Comparison of ENCODE assay signal across 16 cellular contexts in the genomic region with DNA sequence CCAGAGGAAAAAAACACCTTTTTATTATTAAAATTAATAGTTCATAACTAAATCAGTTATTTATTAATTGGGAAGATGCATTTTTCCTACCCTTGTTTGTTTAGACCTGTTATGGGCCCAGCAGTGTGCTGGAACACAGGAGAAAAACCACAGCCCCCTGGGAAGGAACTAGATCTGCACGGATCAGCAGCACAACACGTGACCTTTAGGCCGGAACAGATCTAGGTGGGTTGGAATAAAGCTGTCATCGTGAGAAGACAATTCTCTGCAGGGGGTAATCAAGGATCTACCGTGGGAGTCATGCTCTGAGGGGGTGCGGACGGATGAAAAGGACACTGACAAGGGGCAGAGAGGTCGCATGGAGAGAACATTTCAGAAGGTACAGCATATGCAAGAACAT.
DNase-seq lines count a peak whose midpoint lies in the region; ATAC-seq, FAIRE-seq and TF ChIP-seq lines count a peak whose summit lies in the region.
"Had no signal": no experiment of that assay in that cellular context is flagged by ENCODE, and none has a peak within 500 bp of the region (broad histone marks: within the 10 kb centered on the region; RNA-seq: fewer than 3 reads in every experiment).

No MANE protein-coding gene starts in this region.

- H3K27ac Mint-ChIP-seq in stimulated activated naive CD8-positive, alpha-beta T cell treated with anti-CD3 and anti-CD28 coated beads, Interleukin-15, amount 100 ng/mL, for 72 hours: no peak overlapping the region
- H3K27ac Mint-ChIP-seq: CD8-positive, alpha-beta memory T cell had no signal

- H3K27ac ChIP-seq in BLaER1 treated with 17β-estradiol and CSF1 and Interleukin-3, amounts not matched to agents 10 nM and 100 nM: peak overlapping the region in 2 of 11 experiments; percentile 13 to 16; a peak in 1 of 22 replicates
- H3K27ac ChIP-seq in K562 (ENCODE audit: extremely low read depth, low read depth, low read length): no peak overlapping the region

- H2AFZ ChIP-seq in K562 (ENCODE audit: low read depth, low read length): no peak overlapping the region

- no peaks in the 10 kb centered on the region for H3K79me2 ChIP-seq in K562 (ENCODE audit: control insufficient read depth, insufficient read depth, low read length)

- H3K9me1 ChIP-seq in K562 (ENCODE audit: control insufficient read depth, insufficient read depth, low read length): no peaks in the 10 kb centered on the region

- no peak for TF ChIP-seq EP300 in K562 (IDR thresholded peaks at IDR 0.05; ENCODE audit: low read length)

- WGBS in K562 (ENCODE audit: insufficient coverage, low coverage, missing lambda C conversion rate): 0% methylated on average over 7 of the region's 8 CpGs

- FAIRE-seq in K562 (lab: Jason Lieb, UNC): no peak
- FAIRE-seq: A204.1, GM12892, H1 had no signal

- H3K27me3 ChIP-seq in BLaER1 treated with 17β-estradiol and CSF1 and Interleukin-3, amounts not matched to agents 10 nM and 100 nM: no peaks in the 10 kb centered on the region
- H3K27me3 ChIP-seq in K562 (ENCODE audit: control insufficient read depth in 2 of 2, insufficient read depth in 2 of 2, low read length in 2 of 2): peaks cover 0 to 22% of the 10 kb centered on the region in 2 experiments; a peak in 3 of 5 replicates
- H3K27me3 ChIP-seq: BE2C had no signal

- H3K4me3 ChIP-seq in BLaER1 treated with 17β-estradiol and CSF1 and Interleukin-3, amounts not matched to agents 10 nM and 100 nM: no peak overlapping the region
- no peak overlapping the region for H3K4me3 ChIP-seq in K562
- H3K4me3 ChIP-seq: HAP-1 had no signal

- peaks cover 0 to 8% of the 10 kb centered on the region in 2 donors for H3K9me3 Mint-ChIP-seq in stimulated activated naive CD8-positive, alpha-beta T cell treated with anti-CD3 and anti-CD28 coated beads, Interleukin-15, amount 100 ng/mL, for 72 hours

- H3K4me1 ChIP-seq in BLaER1 treated with 17β-estradiol and CSF1 and Interleukin-3, amounts not matched to agents 10 nM and 100 nM: peaks cover 16 to 52% (median 36%) of the 10 kb centered on the region in 10 experiments
- no peaks in the 10 kb centered on the region; a peak in 1 of 5 replicates for H3K4me1 ChIP-seq in K562 (replicated peaks in 1 of 2; ENCODE audit: control insufficient read depth in 2 of 2, insufficient read depth in 2 of 2, low read length in 2 of 2)
- H3K4me1 ChIP-seq: BE2C, Caco-2, HAP-1 had no signal

- in situ Hi-C loops in K562 (cut with MboI): no loop called here

- H3K36me3 ChIP-seq in BLaER1 treated with 17β-estradiol and CSF1 and Interleukin-3, amounts not matched to agents 10 nM and 100 nM: no peaks in the 10 kb centered on the region
- H3K36me3 ChIP-seq in K562 (ENCODE audit: control insufficient read depth, insufficient read depth, low read length): no peaks in the 10 kb centered on the region
- H3K36me3 ChIP-seq: BE2C, HAP-1 had no signal

- H3K9ac ChIP-seq in BLaER1 treated with 17β-estradiol and CSF1 and Interleukin-3, amounts not matched to agents 10 nM and 100 nM: 0 out of 22 replicates have a peak overlapping the region, but pooled peaks of 1 of the 11 experiments have one; percentile 10
- no peak overlapping the region for H3K9ac ChIP-seq in K562 (ENCODE audit: insufficient read depth in 1 of 2, low read depth in 2 of 2, low read length in 2 of 2)

- DNase-seq in K562 (ENCODE audit: extremely low read depth in 1 of 4, low spot score in 3 of 4): peak in 1 of 4 experiments; percentile 2
- peak; percentile 55 for DNase-seq in left kidney (ENCODE audit: low read depth, low spot score)
- peak; percentile 29 for DNase-seq in retina
- no peak for DNase-seq in HuH-7.5 (ENCODE audit: low spot score)
- DNase-seq in stimulated activated naive CD8-positive, alpha-beta T cell treated with anti-CD3 and anti-CD28 coated beads, Interleukin-15, amount 100 ng/mL, for 72 hours: no peak
- DNase-seq in OCI-M2 (lab: John Stamatoyannopoulos, UW; ENCODE audit: unreplicated experiment): no peak
- DNase-seq: BE2C; Caco-2; CD8-positive, alpha-beta memory T cell; DND-41; GDM1 had no signal

- POLR2A ChIA-PET in K562 (lab: Yijun Ruan, JAX): no interaction called here

- no peaks in the 10 kb centered on the region for H4K20me1 ChIP-seq in BLaER1 treated with 17β-estradiol and CSF1 and Interleukin-3, amounts not matched to agents 10 nM and 100 nM
- no peaks in the 10 kb centered on the region for H4K20me1 ChIP-seq in K562 (replicated peaks; ENCODE audit: control insufficient read depth, insufficient read depth, low read length)

- intact Hi-C loops in K562 (cut with micrococcal nuclease): no loop called here

- peak overlapping the region; percentile 41 to 82 (median 66) for H3K4me2 ChIP-seq in BLaER1 treated with 17β-estradiol and CSF1 and Interleukin-3, amounts not matched to agents 10 nM and 100 nM
- H3K4me2 ChIP-seq in K562 (ENCODE audit: insufficient read depth, low read length): no peak overlapping the region

- CTCF ChIA-PET in K562 (lab: Yijun Ruan, JAX; ENCODE audit: low intra/inter-chr PET ratio): no interaction called here

- H3K27me3 Mint-ChIP-seq in stimulated activated naive CD8-positive, alpha-beta T cell treated with anti-CD3 and anti-CD28 coated beads, Interleukin-15, amount 100 ng/mL, for 72 hours: peaks cover 85% of the 10 kb centered on the region

- no TSS peak for BruUV-seq in K562 (replicated peaks; lab: Mats Ljungman, UMichigan)

- no peak for TF ChIP-seq CTCF in K562 (IDR thresholded peaks at IDR 0.05 in 2 of 3, conservative IDR thresholded peaks at IDR 0.05 in 1 of 3; ENCODE audit: insufficient read depth in 2 of 3, low read depth in 1 of 3, low read length in 3 of 3)

- TF ChIP-seq POLR2A in K562 (conservative IDR thresholded peaks at IDR 0.05): no peak

- TF ChIP-seq RAD21 in K562 (CRISPR knock-in tag; conservative IDR thresholded peaks at IDR 0.05 in 1 of 2, IDR thresholded peaks at IDR 0.05 in 1 of 2): no peak

- no peak for ATAC-seq in K562
- no peak for ATAC-seq in stimulated activated naive CD8-positive, alpha-beta T cell treated with anti-CD3 and anti-CD28 coated beads, Interleukin-15, amount 100 ng/mL, for 72 hours

- no peak overlapping the region for H3K4me3 Mint-ChIP-seq in stimulated activated naive CD8-positive, alpha-beta T cell treated with anti-CD3 and anti-CD28 coated beads, Interleukin-15, amount 100 ng/mL, for 72 hours
- H3K4me3 Mint-ChIP-seq: CD8-positive, alpha-beta memory T cell had no signal

- peaks cover 18% of the 10 kb centered on the region for H3K4me1 Mint-ChIP-seq in stimulated activated naive CD8-positive, alpha-beta T cell treated with anti-CD3 and anti-CD28 coated beads, Interleukin-15, amount 100 ng/mL, for 72 hours

- peaks cover 22 to 34% (median 28%) of the 10 kb centered on the region in 11 experiments for H3K9me3 ChIP-seq in BLaER1 treated with 17β-estradiol and CSF1 and Interleukin-3, amounts not matched to agents 10 nM and 100 nM (replicated peaks in 1 of 11)
- H3K9me3 ChIP-seq in K562 (replicated peaks; ENCODE audit: control insufficient read depth, insufficient read depth, low read depth, low read length): no peaks in the 10 kb centered on the region
- H3K9me3 ChIP-seq: BE2C, Caco-2, HAP-1 had no signal

TF ChIP-seq in K562, 482 proteins besides CTCF, POLR2A, EP300 and RAD21 (continues in another document):
- TF ChIP-seq DDX20 (tag; IDR thresholded peaks at IDR 0.05; ENCODE audit: low read depth) (no peak), POLR3A (IDR thresholded peaks at IDR 0.05; ENCODE audit: borderline replicate concordance, extremely low read depth, insufficient read depth, insufficient read length) (no peak), ZNF217 (CRISPR knock-in tag; IDR thresholded peaks at IDR 0.05) (no peak), ZNF23 (CRISPR knock-in tag; IDR thresholded peaks at IDR 0.05) (no peak), PCBP2 (IDR thresholded peaks at IDR 0.05; ENCODE audit: low read depth, low read length, poor library complexity, severe bottlenecking) (no peak), ZFPM2 (CRISPR knock-in tag; IDR thresholded peaks at IDR 0.05) (no peak), MEF2A (IDR thresholded peaks at IDR 0.05; ENCODE audit: control insufficient read depth, low read depth, low read length) (no peak)
- TF ChIP-seq, protein P1, sequence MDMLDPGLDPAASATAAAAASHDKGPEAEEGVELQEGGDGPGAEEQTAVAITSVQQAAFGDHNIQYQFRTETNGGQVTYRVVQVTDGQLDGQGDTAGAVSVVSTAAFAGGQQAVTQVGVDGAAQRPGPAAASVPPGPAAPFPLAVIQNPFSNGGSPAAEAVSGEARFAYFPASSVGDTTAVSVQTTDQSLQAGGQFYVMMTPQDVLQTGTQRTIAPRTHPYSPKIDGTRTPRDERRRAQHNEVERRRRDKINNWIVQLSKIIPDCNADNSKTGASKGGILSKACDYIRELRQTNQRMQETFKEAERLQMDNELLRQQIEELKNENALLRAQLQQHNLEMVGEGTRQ (CRISPR knock-in tag; IDR thresholded peaks at IDR 0.05): peak; percentile 65
- TF ChIP-seq, protein P2, sequence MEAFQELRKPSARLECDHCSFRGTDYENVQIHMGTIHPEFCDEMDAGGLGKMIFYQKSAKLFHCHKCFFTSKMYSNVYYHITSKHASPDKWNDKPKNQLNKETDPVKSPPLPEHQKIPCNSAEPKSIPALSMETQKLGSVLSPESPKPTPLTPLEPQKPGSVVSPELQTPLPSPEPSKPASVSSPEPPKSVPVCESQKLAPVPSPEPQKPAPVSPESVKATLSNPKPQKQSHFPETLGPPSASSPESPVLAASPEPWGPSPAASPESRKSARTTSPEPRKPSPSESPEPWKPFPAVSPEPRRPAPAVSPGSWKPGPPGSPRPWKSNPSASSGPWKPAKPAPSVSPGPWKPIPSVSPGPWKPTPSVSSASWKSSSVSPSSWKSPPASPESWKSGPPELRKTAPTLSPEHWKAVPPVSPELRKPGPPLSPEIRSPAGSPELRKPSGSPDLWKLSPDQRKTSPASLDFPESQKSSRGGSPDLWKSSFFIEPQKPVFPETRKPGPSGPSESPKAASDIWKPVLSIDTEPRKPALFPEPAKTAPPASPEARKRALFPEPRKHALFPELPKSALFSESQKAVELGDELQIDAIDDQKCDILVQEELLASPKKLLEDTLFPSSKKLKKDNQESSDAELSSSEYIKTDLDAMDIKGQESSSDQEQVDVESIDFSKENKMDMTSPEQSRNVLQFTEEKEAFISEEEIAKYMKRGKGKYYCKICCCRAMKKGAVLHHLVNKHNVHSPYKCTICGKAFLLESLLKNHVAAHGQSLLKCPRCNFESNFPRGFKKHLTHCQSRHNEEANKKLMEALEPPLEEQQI (IDR thresholded peaks at IDR 0.05): no peak
- TF ChIP-seq, protein P3, sequence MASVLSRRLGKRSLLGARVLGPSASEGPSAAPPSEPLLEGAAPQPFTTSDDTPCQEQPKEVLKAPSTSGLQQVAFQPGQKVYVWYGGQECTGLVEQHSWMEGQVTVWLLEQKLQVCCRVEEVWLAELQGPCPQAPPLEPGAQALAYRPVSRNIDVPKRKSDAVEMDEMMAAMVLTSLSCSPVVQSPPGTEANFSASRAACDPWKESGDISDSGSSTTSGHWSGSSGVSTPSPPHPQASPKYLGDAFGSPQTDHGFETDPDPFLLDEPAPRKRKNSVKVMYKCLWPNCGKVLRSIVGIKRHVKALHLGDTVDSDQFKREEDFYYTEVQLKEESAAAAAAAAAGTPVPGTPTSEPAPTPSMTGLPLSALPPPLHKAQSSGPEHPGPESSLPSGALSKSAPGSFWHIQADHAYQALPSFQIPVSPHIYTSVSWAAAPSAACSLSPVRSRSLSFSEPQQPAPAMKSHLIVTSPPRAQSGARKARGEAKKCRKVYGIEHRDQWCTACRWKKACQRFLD (CRISPR knock-in tag; IDR thresholded peaks at IDR 0.05): no peak

Comparison
In these comparisons a context has a peak if more than half of its experiments do, and no peak if none do; other contexts are left out.
1. DNase-seq: peak in left kidney (single experiment) and retina (single experiment); none in HuH-7.5 (single experiment), stimulated activated naive CD8-positive, alpha-beta T cell treated with anti-CD3 and anti-CD28 coated beads, Interleukin-15, amount 100 ng/mL, for 72 hours (0 of 2) and OCI-M2 (single experiment).